Comparison of ENCODE assay signal across 31 cellular contexts in the genomic region with DNA sequence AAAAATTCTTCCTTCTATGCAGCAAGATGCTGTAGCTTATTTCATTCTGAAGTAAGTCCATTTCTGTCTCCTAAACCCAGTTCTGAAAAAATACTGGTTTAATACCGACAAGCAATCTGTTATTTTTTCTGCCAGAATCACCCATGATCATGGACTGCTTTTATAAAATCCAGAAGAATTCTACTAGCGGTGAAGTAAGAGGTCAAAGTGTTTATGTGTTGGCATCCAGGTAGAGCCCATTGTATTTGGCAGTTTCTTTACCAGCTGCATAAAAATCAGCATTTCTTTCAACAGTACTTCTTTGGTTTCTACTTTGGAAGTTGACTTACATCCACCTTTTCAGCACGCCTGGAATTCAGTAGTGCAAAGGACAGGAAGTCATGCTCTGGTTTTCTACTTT.
"Had no signal": no experiment of that assay in that cellular context is flagged by ENCODE, and none has a peak within 500 bp of the region (broad histone marks: within the 10 kb centered on the region; RNA-seq: fewer than 3 reads in every experiment).

No MANE protein-coding gene starts in this region.

- H3K4me1 Mint-ChIP-seq: activated B cell treated with CpG ODN at 0.5 μM for 24 hours; activated T-helper 17 cell treated with anti-CD3 and anti-CD28 coated beads, Interleukin-2, amount 50 U/mL, for 72 hours; central memory CD8-positive, alpha-beta T cell; T-helper 17 cell had no signal

- H3K4me3 Mint-ChIP-seq: activated B cell treated with CpG ODN at 0.5 μM for 24 hours; activated CD8-positive, alpha-beta T cell treated with anti-CD3 and anti-CD28 coated beads for 36 hours; activated naive CD8-positive, alpha-beta T cell; activated T-cell treated with anti-CD3 and anti-CD28 coated beads, Interleukin-2, amount 50 U/mL, for 4 hours; activated T-helper 17 cell treated with anti-CD3 and anti-CD28 coated beads, Interleukin-2, amount 50 U/mL, for 72 hours; central memory CD8-positive, alpha-beta T cell; effector memory CD8-positive, alpha-beta T cell; T-helper 17 cell; T-helper 2 cell treated with Interferon-gamma antibody and Interleukin-4, amounts not matched to agents 5 μg/mL and 100 μg/mL, for 36 hours had no signal

- H3K27ac ChIP-seq: brain microvascular endothelial cell, esophagus muscularis mucosa, gastroesophageal sphincter, heart right ventricle, WERI-Rb-1 had no signal

- H3K36me3 ChIP-seq: brain microvascular endothelial cell, esophagus muscularis mucosa, gastroesophageal sphincter, heart right ventricle, WERI-Rb-1 had no signal

- H3K9me3 Mint-ChIP-seq: activated B cell treated with CpG ODN at 0.5 μM for 24 hours; activated CD8-positive, alpha-beta T cell treated with anti-CD3 and anti-CD28 coated beads for 36 hours; activated T-cell treated with anti-CD3 and anti-CD28 coated beads, Interleukin-2, amount 50 U/mL, for 4 hours; T-helper 2 cell treated with Interferon-gamma antibody and Interleukin-4, amounts not matched to agents 5 μg/mL and 100 μg/mL, for 36 hours had no signal

- H3K27me3 ChIP-seq: brain microvascular endothelial cell, esophagus muscularis mucosa, gastroesophageal sphincter, heart right ventricle had no signal

- ATAC-seq: activated CD4-positive, CD25-positive, alpha-beta regulatory T cell treated with anti-CD3 and anti-CD28 coated beads, Interleukin-2, amount 50 U/mL, for 24 hours; activated CD8-positive, alpha-beta T cell treated with anti-CD3 and anti-CD28 coated beads for 36 hours; activated T-cell treated with anti-CD3 and anti-CD28 coated beads, Interleukin-2, amount 50 U/mL, for 4 hours; activated T-helper 17 cell treated with anti-CD3 and anti-CD28 coated beads, Interleukin-2, amount 50 U/mL, for 72 hours; effector memory CD8-positive, alpha-beta T cell; gastroesophageal sphincter; heart right ventricle; T-helper 17 cell had no signal

- H3K27ac Mint-ChIP-seq: activated B cell treated with CpG ODN at 0.5 μM for 24 hours; activated CD8-positive, alpha-beta T cell treated with anti-CD3 and anti-CD28 coated beads for 36 hours; activated naive CD8-positive, alpha-beta T cell; activated T-helper 17 cell treated with anti-CD3 and anti-CD28 coated beads, Interleukin-2, amount 50 U/mL, for 72 hours; effector memory CD8-positive, alpha-beta T cell; T-helper 17 cell; T-helper 2 cell treated with Interferon-gamma antibody and Interleukin-4, amounts not matched to agents 5 μg/mL and 100 μg/mL, for 36 hours had no signal

- H3K36me3 Mint-ChIP-seq: activated naive CD8-positive, alpha-beta T cell had no signal

- H3K4me3 ChIP-seq: esophagus muscularis mucosa, gastroesophageal sphincter, heart right ventricle had no signal

- H3K27me3 Mint-ChIP-seq: activated B cell treated with CpG ODN at 0.5 μM for 24 hours; activated CD8-positive, alpha-beta T cell treated with anti-CD3 and anti-CD28 coated beads for 36 hours; activated naive CD8-positive, alpha-beta T cell; activated T-helper 17 cell treated with anti-CD3 and anti-CD28 coated beads, Interleukin-2, amount 50 U/mL, for 72 hours; central memory CD8-positive, alpha-beta T cell; effector memory CD8-positive, alpha-beta T cell; T-helper 17 cell had no signal

- DNase-seq: activated B cell treated with CpG ODN at 0.5 μM for 24 hours; activated CD4-positive, alpha-beta T cell treated with anti-CD3 and anti-CD28 coated beads for 48 hours; activated CD4-positive, alpha-beta T cell treated with anti-CD3 and anti-CD28 coated beads, Interleukin-2, amount 50 U/mL, for 1 hour; activated CD4-positive, alpha-beta T cell treated with anti-CD3 and anti-CD28 coated beads, Interleukin-2, amount 50 U/mL, for 48 hours; activated CD8-positive, alpha-beta memory T cell treated with anti-CD3 and anti-CD28 coated beads for 24 hours; activated CD8-positive, alpha-beta T cell treated with anti-CD3 and anti-CD28 coated beads for 36 hours; activated effector memory CD4-positive, alpha-beta T cell treated with Interleukin-2 at 50 U/mL for 16 hours; activated gamma-delta T cell treated with Interleukin-2 at 50 U/mL for 16 hours; activated naive CD4-positive, alpha-beta T cell treated with anti-CD3 and anti-CD28 coated beads, Interleukin-2, amount 50 U/mL, for 16 hours; activated naive CD4-positive, alpha-beta T cell treated with Interleukin-2 at 50 U/mL for 16 hours; activated T-cell treated with anti-CD3 and anti-CD28 coated beads, Interleukin-2, amount 50 U/mL, for 4 hours; amniotic stem cell; anterior cingulate cortex; brain microvascular endothelial cell; cortex of kidney; dermis blood vessel endothelial cell; effector CD4-positive, alpha-beta T cell; effector memory CD8-positive, alpha-beta T cell; erythroblast; foreskin melanocyte; heart right ventricle; T-helper 17 cell; T1000; WERI-Rb-1 had no signal

- H3K9me3 ChIP-seq: esophagus muscularis mucosa, gastroesophageal sphincter had no signal
